19 cellular contexts compared by ENCODE assay signal in genomic region chr4:78235800-78236199, GRCh38.
DNase-seq lines count a peak whose midpoint lies in the region; ATAC-seq, FAIRE-seq and TF ChIP-seq lines count a peak whose summit lies in the region.
"Had no signal": no experiment of that assay in that cellular context is flagged by ENCODE, and none has a peak within 500 bp of the region (broad histone marks: within the 10 kb centered on the region; RNA-seq: fewer than 3 reads in every experiment).

No MANE protein-coding gene starts in this region.

- peak overlapping the region in 1 of 2 donors; percentile 34 for H3K27ac Mint-ChIP-seq in stimulated activated naive CD8-positive, alpha-beta T cell treated with anti-CD3 and anti-CD28 coated beads, Interleukin-15, amount 100 ng/mL, for 72 hours
- H3K27ac Mint-ChIP-seq in stimulated activated memory B cell treated with anti-CD40 and anti-IgM and Interleukin-4, amounts not matched to agents 10 μg/mL and 1 μg/mL and 100 μg/mL, for 72 hours = no peak overlapping the region
- H3K27ac Mint-ChIP-seq: CD4-positive, alpha-beta memory T cell had no signal

- no peak overlapping the region for H3K4me3 ChIP-seq in bronchial epithelial cell (ENCODE audit: low read depth, low read length)
- H3K4me3 ChIP-seq: GM23248 had no signal

- no peak for TF ChIP-seq CTCF in bronchial epithelial cell (IDR thresholded peaks at IDR 0.05; ENCODE audit: insufficient read depth, low read length, severe bottlenecking)
- TF ChIP-seq CTCF in foreskin keratinocyte (conservative IDR thresholded peaks at IDR 0.05) = no peak

- H3K27me3 ChIP-seq in bronchial epithelial cell (ENCODE audit: control insufficient read depth, insufficient read depth, low read length) (no peaks in the 10 kb centered on the region), foreskin keratinocyte (no peaks in the 10 kb centered on the region)

- H3K27ac ChIP-seq in foreskin keratinocyte = no peak overlapping the region
- H3K27ac ChIP-seq: GM23248 had no signal

- H3K36me3 ChIP-seq in bronchial epithelial cell (ENCODE audit: control insufficient read depth, insufficient read depth, low read length) = no peaks in the 10 kb centered on the region

- peak; percentile 43 for ATAC-seq in stimulated activated naive CD8-positive, alpha-beta T cell treated with anti-CD3 and anti-CD28 coated beads, Interleukin-15, Interleukin-2, amounts not matched to agents 100 U/mL and 50 U/mL, for 24 hours
- ATAC-seq in stimulated activated naive CD8-positive, alpha-beta T cell treated with anti-CD3 and anti-CD28 coated beads, Interleukin-15, amount 100 ng/mL, for 72 hours = no peak
- peak; percentile 25 for ATAC-seq in foreskin keratinocyte
- no peak for ATAC-seq in stimulated activated memory B cell treated with anti-CD40 and anti-IgM and Interleukin-4, amounts not matched to agents 10 μg/mL and 1 μg/mL and 100 μg/mL, for 72 hours
- ATAC-seq: HCT116 had no signal

- no peak for DNase-seq in stimulated activated naive CD8-positive, alpha-beta T cell treated with anti-CD3 and anti-CD28 coated beads, Interleukin-15, Interleukin-2, amounts not matched to agents 100 U/mL and 50 U/mL, for 24 hours
- no peak for DNase-seq in stimulated activated naive CD8-positive, alpha-beta T cell treated with anti-CD3 and anti-CD28 coated beads, Interleukin-15, amount 100 ng/mL, for 72 hours
- DNase-seq in bronchial epithelial cell (ENCODE audit: low read depth) (peak; percentile 21), foreskin keratinocyte (no peak), renal cortical epithelial cell (ENCODE audit: low read depth) (peak; percentile 26), HPDE6-E6E7 (ENCODE audit: extremely low spot score) (no peak), NCI-H748 treated with DMSO at 0.1 percent for 48 hours (lab: John Stamatoyannopoulos, UW) (no peak)
- DNase-seq: C1 segment of cervical spinal cord; Caco-2; CD4-positive, alpha-beta memory T cell; DMS153; DND-41; GM23248; H7 had no signal

- H3K27me3 Mint-ChIP-seq in stimulated activated naive CD8-positive, alpha-beta T cell treated with anti-CD3 and anti-CD28 coated beads, Interleukin-15, amount 100 ng/mL, for 72 hours = no peaks in the 10 kb centered on the region
- H3K27me3 Mint-ChIP-seq in stimulated activated memory B cell treated with anti-CD40 and anti-IgM and Interleukin-4, amounts not matched to agents 10 μg/mL and 1 μg/mL and 100 μg/mL, for 72 hours = no peaks in the 10 kb centered on the region
- H3K27me3 Mint-ChIP-seq: CD4-positive, alpha-beta memory T cell had no signal

- no peak overlapping the region for H3K4me3 Mint-ChIP-seq in stimulated activated naive CD8-positive, alpha-beta T cell treated with anti-CD3 and anti-CD28 coated beads, Interleukin-15, amount 100 ng/mL, for 72 hours
- no peak overlapping the region for H3K4me3 Mint-ChIP-seq in stimulated activated memory B cell treated with anti-CD40 and anti-IgM and Interleukin-4, amounts not matched to agents 10 μg/mL and 1 μg/mL and 100 μg/mL, for 72 hours
- H3K4me3 Mint-ChIP-seq: CD4-positive, alpha-beta memory T cell had no signal

- no peaks in the 10 kb centered on the region for H3K9me3 Mint-ChIP-seq in stimulated activated naive CD8-positive, alpha-beta T cell treated with anti-CD3 and anti-CD28 coated beads, Interleukin-15, amount 100 ng/mL, for 72 hours
- no peaks in the 10 kb centered on the region for H3K9me3 Mint-ChIP-seq in stimulated activated memory B cell treated with anti-CD40 and anti-IgM and Interleukin-4, amounts not matched to agents 10 μg/mL and 1 μg/mL and 100 μg/mL, for 72 hours

- FAIRE-seq in bronchial epithelial cell (lab: Jason Lieb, UNC) = no peak
- FAIRE-seq: G401.6, GM12892, H1 had no signal

- H3K4me1 ChIP-seq in foreskin keratinocyte = no peaks in the 10 kb centered on the region
- H3K4me1 ChIP-seq: Caco-2 had no signal

- H3K36me3 Mint-ChIP-seq in stimulated activated memory B cell treated with anti-CD40 and anti-IgM and Interleukin-4, amounts not matched to agents 10 μg/mL and 1 μg/mL and 100 μg/mL, for 72 hours = no peaks in the 10 kb centered on the region
- H3K36me3 Mint-ChIP-seq: CD4-positive, alpha-beta memory T cell had no signal

- no peaks in the 10 kb centered on the region for H3K4me1 Mint-ChIP-seq in stimulated activated naive CD8-positive, alpha-beta T cell treated with anti-CD3 and anti-CD28 coated beads, Interleukin-15, amount 100 ng/mL, for 72 hours
- no peaks in the 10 kb centered on the region for H3K4me1 Mint-ChIP-seq in stimulated activated memory B cell treated with anti-CD40 and anti-IgM and Interleukin-4, amounts not matched to agents 10 μg/mL and 1 μg/mL and 100 μg/mL, for 72 hours
- H3K4me1 Mint-ChIP-seq: CD4-positive, alpha-beta memory T cell had no signal

Comparison
In these comparisons a context has a peak if more than half of its experiments do, and no peak if none do; other contexts are left out.
1. ATAC-seq: peak in stimulated activated naive CD8-positive, alpha-beta T cell treated with anti-CD3 and anti-CD28 coated beads, Interleukin-15, Interleukin-2, amounts not matched to agents 100 U/mL and 50 U/mL, for 24 hours (single experiment) and foreskin keratinocyte (single experiment); none in stimulated activated naive CD8-positive, alpha-beta T cell treated with anti-CD3 and anti-CD28 coated beads, Interleukin-15, amount 100 ng/mL, for 72 hours (single experiment) and stimulated activated memory B cell treated with anti-CD40 and anti-IgM and Interleukin-4, amounts not matched to agents 10 μg/mL and 1 μg/mL and 100 μg/mL, for 72 hours (single experiment).
2. DNase-seq: peak in bronchial epithelial cell (single experiment) and renal cortical epithelial cell (single experiment); none in stimulated activated naive CD8-positive, alpha-beta T cell treated with anti-CD3 and anti-CD28 coated beads, Interleukin-15, Interleukin-2, amounts not matched to agents 100 U/mL and 50 U/mL, for 24 hours (single experiment), stimulated activated naive CD8-positive, alpha-beta T cell treated with anti-CD3 and anti-CD28 coated beads, Interleukin-15, amount 100 ng/mL, for 72 hours (0 of 2), foreskin keratinocyte (0 of 2), HPDE6-E6E7 (single experiment) and NCI-H748 treated with DMSO at 0.1 percent for 48 hours (single experiment).